Comparison of ENCODE assay signal across 23 cellular contexts in genomic region chr1:182460550-182460951, GRCh38. TPM values are rescaled to one million over a fixed set of nuclear protein-coding genes. Genes with fewer than 3 reads are reported as not detected.
DNase-seq lines count a peak whose midpoint lies in the region; ATAC-seq and TF ChIP-seq lines count a peak whose summit lies in the region.
"Had no signal": no experiment of that assay in that cellular context is flagged by ENCODE, and none has a peak within 500 bp of the region (broad histone marks: within the 10 kb centered on the region; RNA-seq: fewer than 3 reads in every experiment).

No MANE protein-coding gene starts in this region.

- peaks cover 39 to 53% (median 46%) of the 10 kb centered on the region in 5 donors for H3K27me3 Mint-ChIP-seq in naive thymus-derived CD4-positive, alpha-beta T cell

- no peak for TF ChIP-seq POLR2A in Peyer's patch (IDR thresholded peaks at IDR 0.05)

- H3K4me1 ChIP-seq in lower lobe of right lung = peaks cover 3% of the 10 kb centered on the region
- H3K4me1 ChIP-seq in naive thymus-derived CD4-positive, alpha-beta T cell (ENCODE audit: control insufficient read depth in 2 of 2, insufficient read depth in 2 of 2, low read length in 2 of 2) = no peaks in the 10 kb centered on the region
- H3K4me1 ChIP-seq in Peyer's patch = no peaks in the 10 kb centered on the region
- H3K4me1 ChIP-seq: parathyroid adenoma had no signal

- H3K36me3 Mint-ChIP-seq in naive thymus-derived CD4-positive, alpha-beta T cell = peaks cover 0 to 3% (median 0%) of the 10 kb centered on the region in 5 donors
- H3K36me3 Mint-ChIP-seq: activated naive CD8-positive, alpha-beta T cell treated with anti-CD3 and anti-CD28 coated beads for 36 hours had no signal

- peak; percentile 18 for DNase-seq in GM04504 (ENCODE audit: low read depth)
- DNase-seq in NCI-H460 (ENCODE audit: extremely low read depth, low read depth) = peak; percentile 24
- DNase-seq in cardiac fibroblast (ENCODE audit: low read depth in 2 of 2) = peak; percentile 24 to 43
- no peak for DNase-seq in lower lobe of right lung
- DNase-seq in naive thymus-derived CD4-positive, alpha-beta T cell = no peak
- DNase-seq in Peyer's patch = no peak
- DNase-seq in dorsolateral prefrontal cortex = no peak
- DNase-seq: activated CD4-positive, alpha-beta T cell treated with anti-CD3 and anti-CD28 coated beads for 48 hours; activated naive CD8-positive, alpha-beta T cell treated with anti-CD3 and anti-CD28 coated beads for 36 hours; activated T-cell treated with anti-CD3 and anti-CD28 coated beads for 4 hours; C1 segment of cervical spinal cord; DMS79; HCEC 1CT; NCI-H187 treated with DMSO at 0.1 percent for 48 hours; NCI-H526; spleen; stimulated activated naive CD8-positive, alpha-beta T cell treated with anti-CD3 and anti-CD28 coated beads, Interleukin-15, Interleukin-2, amounts not matched to agents 100 U/mL and 50 U/mL, for 24 hours; T-helper 9 cell had no signal

- H3K36me3 ChIP-seq in lower lobe of right lung (no peaks in the 10 kb centered on the region), Peyer's patch (no peaks in the 10 kb centered on the region)
- H3K36me3 ChIP-seq in naive thymus-derived CD4-positive, alpha-beta T cell (ENCODE audit: control insufficient read depth in 2 of 3, insufficient read depth in 3 of 3, low read length in 3 of 3) = no peaks in the 10 kb centered on the region
- H3K36me3 ChIP-seq: spleen had no signal

- H3K9me3 Mint-ChIP-seq in naive thymus-derived CD4-positive, alpha-beta T cell = peaks cover 0 to 13% (median 2%) of the 10 kb centered on the region in 11 donors
- H3K9me3 Mint-ChIP-seq: activated naive CD8-positive, alpha-beta T cell treated with anti-CD3 and anti-CD28 coated beads for 36 hours had no signal

- H3K4me3 Mint-ChIP-seq in naive thymus-derived CD4-positive, alpha-beta T cell = no peak overlapping the region
- H3K4me3 Mint-ChIP-seq: activated naive CD8-positive, alpha-beta T cell treated with anti-CD3 and anti-CD28 coated beads for 36 hours had no signal

- H3K27ac ChIP-seq in lower lobe of right lung (no peak overlapping the region), Peyer's patch (no peak overlapping the region), dorsolateral prefrontal cortex (no peak overlapping the region)
- no peak overlapping the region for H3K27ac ChIP-seq in naive thymus-derived CD4-positive, alpha-beta T cell (ENCODE audit: low read depth, low read length)
- H3K27ac ChIP-seq: hepatocyte, parathyroid adenoma, spleen had no signal

- POLR2A ChIA-PET in naive thymus-derived CD4-positive, alpha-beta T cell (lab: Charles Lee) = no interaction called here

- H3K27ac Mint-ChIP-seq in naive thymus-derived CD4-positive, alpha-beta T cell = no peak overlapping the region
- H3K27ac Mint-ChIP-seq: activated naive CD8-positive, alpha-beta T cell treated with anti-CD3 and anti-CD28 coated beads for 36 hours had no signal

- CTCF ChIA-PET in naive thymus-derived CD4-positive, alpha-beta T cell (lab: Charles Lee) = no interaction called here

- intact Hi-C loops in lower lobe of right lung (cut with DNase I) (no loop called here), dorsolateral prefrontal cortex (cut with DNase I) (no loop called here)
- intact Hi-C loops in naive thymus-derived CD4-positive, alpha-beta T cell (cut with micrococcal nuclease) = no loop called here

- H3K27me3 ChIP-seq in lower lobe of right lung (ENCODE audit: low read depth) = no peaks in the 10 kb centered on the region
- H3K27me3 ChIP-seq in naive thymus-derived CD4-positive, alpha-beta T cell (ENCODE audit: control insufficient read depth in 2 of 2, insufficient read depth in 2 of 2, low read length in 2 of 2) = peaks cover 0 to 4% of the 10 kb centered on the region in 2 donors
- H3K27me3 ChIP-seq in Peyer's patch = no peaks in the 10 kb centered on the region
- peaks cover 0 to 5% (median 0%) of the 10 kb centered on the region in 45 donors for H3K27me3 ChIP-seq in dorsolateral prefrontal cortex
- H3K27me3 ChIP-seq: hepatocyte had no signal

- peaks cover 0 to 4% (median 0%) of the 10 kb centered on the region in 7 donors for H3K4me1 Mint-ChIP-seq in naive thymus-derived CD4-positive, alpha-beta T cell
- H3K4me1 Mint-ChIP-seq: activated naive CD8-positive, alpha-beta T cell treated with anti-CD3 and anti-CD28 coated beads for 36 hours had no signal

- H3K9me3 ChIP-seq in lower lobe of right lung = no peaks in the 10 kb centered on the region
- no peaks in the 10 kb centered on the region for H3K9me3 ChIP-seq in naive thymus-derived CD4-positive, alpha-beta T cell (ENCODE audit: control insufficient read depth in 2 of 3, low read length in 3 of 3)
- H3K9me3 ChIP-seq in Peyer's patch = no peaks in the 10 kb centered on the region

- peak; percentile 56 to 70 for ATAC-seq in lower lobe of right lung
- ATAC-seq in naive thymus-derived CD4-positive, alpha-beta T cell = no peak
- ATAC-seq: stimulated activated naive CD8-positive, alpha-beta T cell treated with anti-CD3 and anti-CD28 coated beads, Interleukin-15, Interleukin-2, amounts not matched to agents 100 U/mL and 50 U/mL, for 24 hours had no signal

- no peak overlapping the region for H3K4me3 ChIP-seq in cardiac fibroblast (replicated peaks in 1 of 2; ENCODE audit: low read depth in 2 of 2, low read length in 2 of 2)
- H3K4me3 ChIP-seq in lower lobe of right lung = no peak overlapping the region
- no peak overlapping the region for H3K4me3 ChIP-seq in naive thymus-derived CD4-positive, alpha-beta T cell (ENCODE audit: low read length)
- H3K4me3 ChIP-seq in Peyer's patch = no peak overlapping the region
- no peak overlapping the region for H3K4me3 ChIP-seq in dorsolateral prefrontal cortex
- H3K4me3 ChIP-seq: hepatocyte, spleen had no signal

- TF ChIP-seq CTCF in cardiac fibroblast (IDR thresholded peaks at IDR 0.05; ENCODE audit: low read depth, low read length) (no peak), lower lobe of right lung (IDR thresholded peaks at IDR 0.05) (no peak), Peyer's patch (IDR thresholded peaks at IDR 0.05) (no peak), dorsolateral prefrontal cortex (IDR thresholded peaks at IDR 0.05 in 54 of 56, conservative IDR thresholded peaks at IDR 0.05 in 2 of 56; ENCODE audit: low read depth in 1 of 56, partially characterized antibody in 56 of 56) (no peak)

RNA-seq across cellular contexts. Expression of gene RGSL1, which starts 10.6 kb away (rescaled TPM):
- total RNA-seq in NCI-H460 (2014; rRNA removed; shearing (Covaris generic)) = 0.07 TPM in 1 of 2 replicates, not detected in the other
- not detected in 2 replicates for polyA plus RNA-seq in NCI-H460 (2014; cell fraction: nucleus; rRNA removed)
- not detected for total RNA-seq in lower lobe of right lung
- not detected for total RNA-seq in naive thymus-derived CD4-positive, alpha-beta T cell
- polyA plus RNA-seq in naive thymus-derived CD4-positive, alpha-beta T cell = not detected
- total RNA-seq in Peyer's patch = not detected
- total RNA-seq in dorsolateral prefrontal cortex = under 1 TPM in 3 of 120 experiments, not detected in 117; 0.06 to 0.38 (median 0.23) TPM
- total RNA-seq: activated naive CD8-positive, alpha-beta T cell treated with anti-CD3 and anti-CD28 coated beads for 36 hours; cerebellum; epithelial cell of proximal tubule; hepatocyte; spleen; urinary bladder had no signal
- polyA plus RNA-seq: hepatocyte, spleen, urinary bladder had no signal

Comparison
In these comparisons a context has a peak if more than half of its experiments do, and no peak if none do; other contexts are left out.
1. DNase-seq: peak in GM04504 (single experiment), NCI-H460 (single experiment) and cardiac fibroblast (2 of 2); none in lower lobe of right lung (single experiment), naive thymus-derived CD4-positive, alpha-beta T cell (0 of 9), Peyer's patch (0 of 3) and dorsolateral prefrontal cortex (0 of 10).